21 cellular contexts compared by ENCODE assay signal in the genomic region with DNA sequence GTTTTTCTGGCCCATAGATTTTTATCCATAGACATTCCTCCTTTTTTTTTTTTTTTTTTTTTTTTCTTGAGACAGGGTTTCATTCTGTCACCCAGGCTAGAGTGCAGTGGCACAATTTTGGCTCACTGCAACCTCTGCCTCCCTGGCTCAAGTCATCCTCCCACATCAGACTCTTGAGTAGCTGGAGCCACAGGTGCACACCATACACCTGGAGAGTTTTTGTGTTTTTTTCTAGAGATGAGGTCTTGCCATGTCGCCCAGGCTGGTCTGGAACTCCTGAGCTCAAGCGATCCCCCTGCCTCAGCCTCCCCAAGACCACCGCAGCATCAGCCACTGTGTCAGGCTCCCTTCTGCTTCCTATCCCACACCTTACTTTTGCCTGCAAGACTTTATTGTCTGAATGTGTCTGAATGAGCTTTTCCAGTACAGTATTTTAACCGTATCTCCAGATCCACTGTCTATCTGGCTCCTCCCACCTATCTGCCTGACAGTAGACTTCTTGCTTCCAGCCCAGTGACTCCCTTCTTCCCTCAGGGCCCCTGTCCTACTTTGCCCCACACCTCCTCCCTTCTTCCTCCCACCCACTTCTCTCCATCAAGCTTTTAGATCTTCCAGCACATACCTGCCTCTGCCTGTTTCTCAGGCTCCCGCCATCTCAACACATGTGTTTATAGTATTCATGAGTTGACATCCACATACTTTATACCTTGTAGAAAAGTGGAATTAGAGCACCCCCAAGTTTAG.
"Had no signal": no experiment of that assay in that cellular context is flagged by ENCODE, and none has a peak within 500 bp of the region (broad histone marks: within the 10 kb centered on the region; RNA-seq: fewer than 3 reads in every experiment).

No MANE protein-coding gene starts in this region.

- ATAC-seq: activated CD8-positive, alpha-beta T cell treated with anti-CD3 and anti-CD28 coated beads, Interleukin-2, amount 10 ng/mL, durations not matched to agents 7 days and 5 days; activated naive CD8-positive, alpha-beta T cell treated with anti-CD3 and anti-CD28 coated beads, Interleukin-2, amount 50 U/mL, for 24 hours; activated T-cell treated with anti-CD3 and anti-CD28 coated beads, Interleukin-2, amount 50 U/mL, for 4 hours; left ventricle myocardium superior; stimulated activated naive CD8-positive, alpha-beta T cell treated with anti-CD3 and anti-CD28 coated beads, Interleukin-15, Interleukin-2, amounts not matched to agents 100 U/mL and 50 U/mL, for 24 hours had no signal

- H3K36me3 ChIP-seq: esophagus muscularis mucosa, tibial nerve had no signal

- DNase-seq: activated CD4-positive, alpha-beta T cell treated with anti-CD3 and anti-CD28 coated beads, Interleukin-2, amount 10 ng/mL, durations not matched to agents 24 days and 14 days; activated CD8-positive, alpha-beta memory T cell treated with anti-CD3 and anti-CD28 coated beads, Interleukin-2, amount 50 U/mL, for 4 hours; activated CD8-positive, alpha-beta T cell treated with anti-CD3 and anti-CD28 coated beads, Interleukin-2, amount 10 ng/mL, durations not matched to agents 7 days and 5 days; activated effector memory CD4-positive, alpha-beta T cell treated with Interleukin-2 at 50 U/mL for 16 hours; activated naive CD4-positive, alpha-beta T cell treated with anti-CD3 and anti-CD28 coated beads, Interleukin-2, amount 10 ng/mL, durations not matched to agents 7 days and 5 days; activated naive CD8-positive, alpha-beta T cell treated with anti-CD3 and anti-CD28 coated beads, Interleukin-2, amount 50 U/mL, for 24 hours; activated T-cell treated with anti-CD3 and anti-CD28 coated beads, Interleukin-2, amount 50 U/mL, for 4 hours; anterior cingulate cortex; glutamatergic neuron; left ventricle myocardium superior; mesendoderm; nephron progenitor cell; occipital lobe; posterior cingulate gyrus; stimulated activated CD4-positive, alpha-beta T cell treated with anti-CD3 and anti-CD28 coated beads, Interleukin-2, amount 100 ng/mL, for 24 hours; stimulated activated naive CD8-positive, alpha-beta T cell treated with anti-CD3 and anti-CD28 coated beads, Interleukin-15, Interleukin-2, amounts not matched to agents 100 U/mL and 50 U/mL, for 24 hours; T1000 had no signal

- H3K27ac Mint-ChIP-seq: activated CD4-positive, alpha-beta T cell treated with anti-CD3 and anti-CD28 coated beads, Interleukin-2, amount 10 ng/mL, durations not matched to agents 24 days and 14 days; activated CD8-positive, alpha-beta T cell treated with anti-CD3 and anti-CD28 coated beads, Interleukin-2, amount 10 ng/mL, durations not matched to agents 7 days and 5 days; activated naive CD4-positive, alpha-beta T cell treated with anti-CD3 and anti-CD28 coated beads, Interleukin-2, amount 10 ng/mL, durations not matched to agents 7 days and 5 days; activated naive CD8-positive, alpha-beta T cell treated with anti-CD3 and anti-CD28 coated beads, Interleukin-2, amount 50 U/mL, for 24 hours; nephron progenitor cell had no signal

- H3K27me3 Mint-ChIP-seq: central memory CD8-positive, alpha-beta T cell had no signal

- H3K9me3 ChIP-seq: esophagus muscularis mucosa, tibial nerve had no signal

- H3K27ac ChIP-seq: coronary artery had no signal

- H3K27me3 ChIP-seq: esophagus muscularis mucosa, tibial nerve had no signal

- H3K9me3 Mint-ChIP-seq: activated CD4-positive, alpha-beta T cell treated with anti-CD3 and anti-CD28 coated beads, Interleukin-2, amount 10 ng/mL, durations not matched to agents 24 days and 14 days; activated naive CD4-positive, alpha-beta T cell treated with anti-CD3 and anti-CD28 coated beads, Interleukin-2, amount 10 ng/mL, durations not matched to agents 7 days and 5 days; activated naive CD8-positive, alpha-beta T cell treated with anti-CD3 and anti-CD28 coated beads, Interleukin-2, amount 50 U/mL, for 24 hours; activated T-cell treated with anti-CD3 and anti-CD28 coated beads, Interleukin-2, amount 50 U/mL, for 4 hours; central memory CD8-positive, alpha-beta T cell; nephron progenitor cell had no signal

- H3K4me3 Mint-ChIP-seq: activated CD4-positive, alpha-beta T cell treated with anti-CD3 and anti-CD28 coated beads, Interleukin-2, amount 10 ng/mL, durations not matched to agents 24 days and 14 days; activated CD8-positive, alpha-beta T cell treated with anti-CD3 and anti-CD28 coated beads, Interleukin-2, amount 10 ng/mL, durations not matched to agents 7 days and 5 days; activated naive CD4-positive, alpha-beta T cell treated with anti-CD3 and anti-CD28 coated beads, Interleukin-2, amount 10 ng/mL, durations not matched to agents 7 days and 5 days; activated naive CD8-positive, alpha-beta T cell treated with anti-CD3 and anti-CD28 coated beads, Interleukin-2, amount 50 U/mL, for 24 hours; activated T-cell treated with anti-CD3 and anti-CD28 coated beads, Interleukin-2, amount 50 U/mL, for 4 hours; central memory CD8-positive, alpha-beta T cell; nephron progenitor cell had no signal

- H3K4me3 ChIP-seq: coronary artery, esophagus muscularis mucosa, tibial nerve had no signal
